ENCODE assay signal across 9 cellular contexts in genomic region chr11:64306563-64306875, GRCh38. TPM values are rescaled to one million over a fixed set of nuclear protein-coding genes. Genes with fewer than 3 reads are reported as not detected.
DNase-seq lines count a peak whose midpoint lies in the region; ATAC-seq and TF ChIP-seq lines count a peak whose summit lies in the region.
"Had no signal": no experiment of that assay in that cellular context is flagged by ENCODE, and none has a peak within 500 bp of the region (broad histone marks: within the 10 kb centered on the region; RNA-seq: fewer than 3 reads in every experiment).

No MANE protein-coding gene starts in this region.

- H3K27ac ChIP-seq in A673 (ENCODE audit: low read depth, low read length, poor library complexity, severe bottlenecking) = peak overlapping the region; percentile 84
- peak overlapping the region; percentile 75 for H3K27ac ChIP-seq in KMS-11
- H3K27ac ChIP-seq in colonic mucosa = peak overlapping the region; percentile 85
- peak overlapping the region; percentile 85 for H3K27ac ChIP-seq in muscle layer of colon (ENCODE audit: low read depth, low read length)

- H3K4me2 ChIP-seq in KMS-11 = peak overlapping the region; percentile 90

- DNase-seq in A673 (ENCODE audit: low spot score) = no peak
- no peak for DNase-seq in colonic mucosa
- DNase-seq in SIG-M5 treated with dmso at 0.1 percent for 504 hours (lab: John Stamatoyannopoulos, UW; ENCODE audit: unreplicated experiment) = no peak
- DNase-seq in OCI-M2 (lab: John Stamatoyannopoulos, UW; ENCODE audit: unreplicated experiment) = no peak
- DNase-seq: NCI-H1092 had no signal

- H3K79me2 ChIP-seq in KMS-11 (ENCODE audit: insufficient read depth, low read depth) = peaks cover 36% of the 10 kb centered on the region

- H3K4me3 ChIP-seq in A673 (ENCODE audit: low read depth, low read length, poor library complexity, severe bottlenecking) (peak overlapping the region; percentile 83), KMS-11 (IDR thresholded peaks at IDR 0.05; ENCODE audit: insufficient read depth, low read depth, low read length) (no peak overlapping the region), colonic mucosa (peak overlapping the region; percentile 61), muscle layer of colon (ENCODE audit: low read depth in 1 of 2, low read length in 2 of 2) (peak overlapping the region; percentile 74 to 78)

- intact Hi-C loops in A673 (cut with micrococcal nuclease; ENCODE audit: unreplicated experiment) (no loop called here), colonic mucosa (cut with DNase I) (no loop called here)

- no peak for TF ChIP-seq CTCF in A673 (conservative IDR thresholded peaks at IDR 0.05; ENCODE audit: low read depth, low read length)
- no peak for TF ChIP-seq CTCF in KMS-11 (conservative IDR thresholded peaks at IDR 0.05; ENCODE audit: low read depth, low read length)
- TF ChIP-seq CTCF in colonic mucosa (IDR thresholded peaks at IDR 0.05) = no peak

- BruUV-seq in A673 (replicated peaks; lab: Mats Ljungman, UMichigan) = no TSS peak

- POLR2A ChIA-PET in A673 (lab: Charles Lee; ENCODE audit: low non-redundant PET) = no interaction called here

- ATAC-seq in GM18498 (IDR thresholded peaks at IDR 0.05; ENCODE audit: unreplicated experiment) = no peak
- no peak for ATAC-seq in GM19351 (IDR thresholded peaks at IDR 0.05; ENCODE audit: unreplicated experiment)

- H2AFZ ChIP-seq in KMS-11 (ENCODE audit: low read depth) = peak overlapping the region; percentile 37

- no peaks in the 10 kb centered on the region for H4K20me1 ChIP-seq in KMS-11 (ENCODE audit: insufficient read depth)

- H3K9me3 ChIP-seq in A673 (ENCODE audit: low read depth, low read length, poor library complexity, severe bottlenecking) (no peaks in the 10 kb centered on the region), colonic mucosa (no peaks in the 10 kb centered on the region), muscle layer of colon (ENCODE audit: low read length) (no peaks in the 10 kb centered on the region)

- H3K27me3 ChIP-seq in A673 (replicated peaks; ENCODE audit: insufficient read depth, low read depth, low read length, poor library complexity) = no peaks in the 10 kb centered on the region
- H3K27me3 ChIP-seq in KMS-11 (ENCODE audit: insufficient read depth, low read depth) = no peaks in the 10 kb centered on the region; the same call in 1 of the 2 replicates
- H3K27me3 ChIP-seq in colonic mucosa = no peaks in the 10 kb centered on the region
- peaks cover 11 to 19% of the 10 kb centered on the region in 2 donors for H3K27me3 ChIP-seq in muscle layer of colon (ENCODE audit: control insufficient read depth in 1 of 2, insufficient read depth in 2 of 2, low read length in 2 of 2)

- H3K9ac ChIP-seq in KMS-11 (peak overlapping the region; percentile 76), colonic mucosa (ENCODE audit: low read depth in 2 of 2, low read length in 2 of 2) (peak overlapping the region; percentile 65 to 98), muscle layer of colon (ENCODE audit: low read length) (peak overlapping the region; percentile 58)

- H3K36me3 ChIP-seq in A673 (ENCODE audit: insufficient read depth, low read length, poor library complexity, severe bottlenecking) (peaks cover 4% of the 10 kb centered on the region), KMS-11 (ENCODE audit: insufficient read depth) (no peaks in the 10 kb centered on the region), colonic mucosa (no peaks in the 10 kb centered on the region), muscle layer of colon (ENCODE audit: insufficient read depth, low read length) (no peaks in the 10 kb centered on the region)

- CTCF ChIA-PET in A673 (lab: Charles Lee) = no interaction called here

- H3K4me1 ChIP-seq in A673 (ENCODE audit: insufficient read depth, low read length, poor library complexity, severe bottlenecking) (peaks cover 12% of the 10 kb centered on the region), KMS-11 (ENCODE audit: low read depth, poor library complexity, severe bottlenecking) (peaks cover 42% of the 10 kb centered on the region), colonic mucosa (peaks cover 13% of the 10 kb centered on the region), muscle layer of colon (ENCODE audit: insufficient read depth, low read length) (peaks cover 21% of the 10 kb centered on the region)

RNA-seq across cellular contexts. Expression of gene ESRRA, which starts 1.2 kb away (rescaled TPM):
- total RNA-seq in A673 (2021) (56.2 and 63.8 TPM in 2 replicates), colonic mucosa (100 to 1,000 TPM; 150 to 187 TPM)

RNA-seq across cellular contexts. Expression of gene CATSPERZ, which starts 6.4 kb away (rescaled TPM):
- 1.4 TPM in 1 of 2 replicates, not detected in the other for total RNA-seq in A673 (2021)
- total RNA-seq in colonic mucosa = under 1 TPM in 1 of 2 donors, not detected in 1; 0.56 TPM

RNA-seq across cellular contexts. Expression of gene TRMT112, which starts 10.8 kb away (rescaled TPM):
- total RNA-seq in A673 (2021) = 254 and 270 TPM in 2 replicates
- total RNA-seq in colonic mucosa = 100 to 1,000 TPM in 1 of 2 donors, 10 to 100 TPM in 1; 75.9 to 184 TPM

RNA-seq across cellular contexts. Expression of gene PRDX5, which starts 11.4 kb away (rescaled TPM):
- total RNA-seq in A673 (2021) = 206 and 221 TPM in 2 replicates
- total RNA-seq in colonic mucosa = 100 to 1,000 TPM; 301 to 425 TPM

RNA-seq across cellular contexts. Expression of gene KCNK4, which starts 15.4 kb away (rescaled TPM):
- total RNA-seq in A673 (2021) (0.26 TPM in 1 of 2 replicates, not detected in the other), colonic mucosa (not detected)
